In the genomic region with DNA sequence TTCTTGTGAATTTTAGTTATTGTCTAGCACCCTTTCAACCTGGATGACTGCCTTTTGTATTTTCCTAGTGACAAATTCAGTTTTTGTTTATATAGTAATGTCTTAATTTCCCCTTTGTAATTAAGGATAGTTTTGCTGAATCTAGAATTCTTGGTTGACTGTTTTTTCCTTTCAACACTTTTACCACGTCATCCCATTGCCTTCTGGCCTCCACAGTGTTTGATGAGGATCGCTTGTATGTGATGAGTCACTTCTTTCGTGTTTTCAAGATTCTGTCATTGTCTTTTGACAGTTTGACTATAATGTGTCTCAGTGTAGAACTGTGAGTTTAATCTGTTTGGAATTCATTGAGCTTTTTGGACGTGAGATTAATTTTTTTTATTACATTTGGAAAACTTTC, we compare ENCODE assay signal across 10 cellular contexts. TPM values are rescaled to one million over a fixed set of nuclear protein-coding genes. Genes with fewer than 3 reads are reported as not detected.
A peak's percentile ranks its signal among the peaks of the same experiment; 100 is the strongest.
DNase-seq lines count a peak whose midpoint lies in the region; ATAC-seq and TF ChIP-seq lines count a peak whose summit lies in the region.
"Had no signal": no experiment of that assay in that cellular context is flagged by ENCODE, and none has a peak within 500 bp of the region (broad histone marks: within the 10 kb centered on the region; RNA-seq: fewer than 3 reads in every experiment).

No MANE protein-coding gene starts in this region.

- intact Hi-C loops in upper lobe of right lung (cut with DNase I) = no loop called here
- intact Hi-C loops in lower lobe of right lung (cut with DNase I) = no loop called here

- H3K27me3 ChIP-seq in MG63 (no peaks in the 10 kb centered on the region), upper lobe of right lung (no peaks in the 10 kb centered on the region), right atrium auricular region (no peaks in the 10 kb centered on the region), lower lobe of right lung (ENCODE audit: low read depth) (no peaks in the 10 kb centered on the region)

- TF ChIP-seq CTCF in upper lobe of right lung (IDR thresholded peaks at IDR 0.05) (no peak), right atrium auricular region (IDR thresholded peaks at IDR 0.05) (no peak), lower lobe of right lung (IDR thresholded peaks at IDR 0.05) (no peak)

- ATAC-seq in activated CD4-positive, CD25-positive, alpha-beta regulatory T cell treated with anti-CD3 and anti-CD28 coated beads, Interleukin-2, amount 50 U/mL, for 24 hours = peak; percentile 83 to 84
- ATAC-seq in upper lobe of right lung (no peak), lower lobe of right lung (no peak)

- H3K4me1 ChIP-seq in upper lobe of right lung = peaks cover 11% of the 10 kb centered on the region
- peaks cover 0 to 42% of the 10 kb centered on the region in 2 donors for H3K4me1 ChIP-seq in right atrium auricular region
- H3K4me1 ChIP-seq in lower lobe of right lung = peaks cover 30% of the 10 kb centered on the region

- DNase-seq in activated CD4-positive, CD25-positive, alpha-beta regulatory T cell treated with anti-CD3 and anti-CD28 coated beads, Interleukin-2, amount 50 U/mL, for 72 hours = no peak
- DNase-seq in MG63 (peak; percentile 8), amniotic epithelial cell (ENCODE audit: low read depth) (peak; percentile 51), non-pigmented ciliary epithelial cell (ENCODE audit: low read depth) (peak; percentile 42), upper lobe of right lung (no peak), right atrium auricular region (ENCODE audit: low spot score) (no peak), lower lobe of right lung (no peak)
- DNase-seq: SK-N-SH had no signal

- H3K36me3 ChIP-seq in MG63 (no peaks in the 10 kb centered on the region), upper lobe of right lung (no peaks in the 10 kb centered on the region), right atrium auricular region (no peaks in the 10 kb centered on the region), lower lobe of right lung (no peaks in the 10 kb centered on the region)

- H3K27ac ChIP-seq in upper lobe of right lung (no peak overlapping the region), right atrium auricular region (no peak overlapping the region), lower lobe of right lung (no peak overlapping the region)

- H3K4me3 ChIP-seq in MG63 = no peak overlapping the region
- no peak overlapping the region for H3K4me3 ChIP-seq in upper lobe of right lung
- no peak overlapping the region for H3K4me3 ChIP-seq in right atrium auricular region
- H3K4me3 ChIP-seq in lower lobe of right lung = no peak overlapping the region

- H3K9me3 ChIP-seq in MG63 (0 out of 2 replicates have a peak, but pooled peaks cover 4% of the 10 kb centered on the region), upper lobe of right lung (no peaks in the 10 kb centered on the region), right atrium auricular region (peaks cover 0 to 10% of the 10 kb centered on the region in 2 donors), lower lobe of right lung (peaks cover 4% of the 10 kb centered on the region)

RNA-seq across cellular contexts. Expression of a gene that starts 30.1 kb away (rescaled TPM):
- total RNA-seq in MG63 (2014; rRNA removed; shearing (Covaris generic); ENCODE audit: low replicate concordance) = 9.3 and 9.6 TPM in 2 replicates
- total RNA-seq in upper lobe of right lung = 24.7 TPM
- total RNA-seq in right atrium auricular region = 10 to 100 TPM; 16.9 to 18.2 TPM
- 27.0 TPM for total RNA-seq in lower lobe of right lung

RNA-seq across cellular contexts. Expression of a gene that starts 59.3 kb away (rescaled TPM):
- not detected in 2 replicates for total RNA-seq in MG63 (2014; rRNA removed; shearing (Covaris generic); ENCODE audit: low replicate concordance)
- total RNA-seq in upper lobe of right lung (not detected), right atrium auricular region (not detected), lower lobe of right lung (not detected)
- total RNA-seq: osteocyte had no signal

Comparison
In these comparisons a context has a peak if more than half of its experiments do, and no peak if none do; other contexts are left out.
1. ATAC-seq: peak in activated CD4-positive, CD25-positive, alpha-beta regulatory T cell treated with anti-CD3 and anti-CD28 coated beads, Interleukin-2, amount 50 U/mL, for 24 hours (2 of 2); none in upper lobe of right lung (single experiment) and lower lobe of right lung (0 of 2).
2. DNase-seq: peak in MG63 (single experiment), amniotic epithelial cell (single experiment) and non-pigmented ciliary epithelial cell (single experiment); none in activated CD4-positive, CD25-positive, alpha-beta regulatory T cell treated with anti-CD3 and anti-CD28 coated beads, Interleukin-2, amount 50 U/mL, for 72 hours (single experiment), upper lobe of right lung (single experiment), right atrium auricular region (single experiment) and lower lobe of right lung (single experiment).